ENCODE assay signal across 9 cellular contexts in the genomic region with DNA sequence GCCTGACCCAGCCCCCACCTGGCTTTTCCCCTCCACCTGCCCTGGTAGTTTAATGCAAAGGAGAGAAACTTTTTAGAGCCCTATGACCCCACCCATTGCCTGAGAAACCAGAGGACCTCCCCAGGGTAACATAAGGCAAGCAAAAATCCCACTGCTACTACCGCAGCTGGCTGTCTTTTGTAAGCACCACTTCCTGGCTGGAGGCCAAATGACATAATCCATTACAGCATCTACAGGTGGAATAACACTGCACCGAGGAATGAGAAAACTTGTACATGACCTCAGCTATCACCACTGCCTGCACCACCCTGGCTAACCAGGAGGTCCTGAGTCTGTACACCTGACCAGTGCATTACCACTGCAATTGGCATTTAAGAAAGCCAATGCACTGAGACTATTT.
DNase-seq lines count a peak whose midpoint lies in the region; ATAC-seq and TF ChIP-seq lines count a peak whose summit lies in the region.
"Had no signal": no experiment of that assay in that cellular context is flagged by ENCODE, and none has a peak within 500 bp of the region (broad histone marks: within the 10 kb centered on the region; RNA-seq: fewer than 3 reads in every experiment).

No MANE protein-coding gene starts in this region.

- no peaks in the 10 kb centered on the region for H3K4me1 ChIP-seq in mucosa of descending colon (ENCODE audit: low read depth)

- intact Hi-C loops in mucosa of descending colon (cut with DNase I, micrococcal nuclease), result no loop called here

- in situ Hi-C loops in astrocyte of the cerebellum (cut with HindIII; ENCODE audit: low sequenced_read_pairs), result no loop called here

- no peaks in the 10 kb centered on the region for H3K9me3 ChIP-seq in mucosa of descending colon

- DNase-seq in NCI-H146 treated with DMSO at 0.1 percent for 48 hours (lab: John Stamatoyannopoulos, UW; ENCODE audit: unreplicated experiment) (peak; percentile 39), astrocyte of the cerebellum (ENCODE audit: low read depth) (peak; percentile 11), mucosa of descending colon (peak in 1 of 3 donors; percentile 71), erythroblast (lab: John Stamatoyannopoulos, UW) (no peak), CD1c-positive myeloid dendritic cell (ENCODE audit: extremely low spot score) (no peak), AG08395 (ENCODE audit: low spot score) (no peak)

- ATAC-seq in GM18511 (IDR thresholded peaks at IDR 0.05; ENCODE audit: unreplicated experiment) (peak; percentile 50), mucosa of descending colon (peak; percentile 78), HG03565 (IDR thresholded peaks at IDR 0.05; ENCODE audit: unreplicated experiment) (no peak)
- ATAC-seq: activated T-helper 17 cell treated with anti-CD3 and anti-CD28 coated beads, Interleukin-2, amount 50 U/mL, for 72 hours had no signal

- no peak for TF ChIP-seq POLR2A in erythroblast (IDR thresholded peaks at IDR 0.05; ENCODE audit: low read length)

- H3K36me3 ChIP-seq in mucosa of descending colon (ENCODE audit: low read depth), result no peaks in the 10 kb centered on the region

- no peak overlapping the region for H3K4me3 ChIP-seq in astrocyte of the cerebellum (ENCODE audit: low read depth, low read length)
- H3K4me3 ChIP-seq in mucosa of descending colon, result no peak overlapping the region

- TF ChIP-seq CTCF in astrocyte of the cerebellum (IDR thresholded peaks at IDR 0.05; ENCODE audit: low read depth, low read length, missing control alignments) (no peak), mucosa of descending colon (IDR thresholded peaks at IDR 0.05) (no peak)

Comparison
In these comparisons a context has a peak if more than half of its experiments do, and no peak if none do; other contexts are left out.
1. DNase-seq: peak in NCI-H146 treated with DMSO at 0.1 percent for 48 hours (single experiment) and astrocyte of the cerebellum (single experiment); none in erythroblast (0 of 2), CD1c-positive myeloid dendritic cell (single experiment) and AG08395 (single experiment).